Comparison of ENCODE assay signal across 8 cellular contexts in genomic region chrX:7926914-7927258, GRCh38. TPM values are rescaled to one million over a fixed set of nuclear protein-coding genes. Genes with fewer than 3 reads are reported as not detected.
DNase-seq lines count a peak whose midpoint lies in the region; ATAC-seq and TF ChIP-seq lines count a peak whose summit lies in the region.

No MANE protein-coding gene starts in this region.

- no peaks in the 10 kb centered on the region for H3K9me3 ChIP-seq in colonic mucosa

- no peaks in the 10 kb centered on the region for H3K4me1 ChIP-seq in colonic mucosa

- H3K36me3 ChIP-seq in colonic mucosa = no peaks in the 10 kb centered on the region

- H3K9me3 Mint-ChIP-seq in naive B cell = no peaks in the 10 kb centered on the region

- intact Hi-C loops in colonic mucosa (cut with DNase I) = loop anchor here (10.0 kb wide), 1 partner anchor 1902 kb away; no protein-coding TSS in a partner anchor

- peaks cover 0 to 5% (median 0%) of the 10 kb centered on the region in 3 donors for H3K27me3 Mint-ChIP-seq in naive B cell

- peak overlapping the region; percentile 97 to 100 (median 100) for H3K27ac Mint-ChIP-seq in naive B cell

- peak overlapping the region; percentile 80 to 84 for H3K9ac ChIP-seq in colonic mucosa (ENCODE audit: low read depth in 2 of 2, low read length in 2 of 2)

- H3K27ac ChIP-seq in HL-60 (replicated peaks) (peak overlapping the region; percentile 86), colonic mucosa (peak overlapping the region; percentile 63)

- peaks cover 0 to 28% (median 15%) of the 10 kb centered on the region in 3 donors for H3K4me1 Mint-ChIP-seq in naive B cell

- ATAC-seq in naive B cell (ENCODE audit: low read depth in 2 of 2) (no peak), GM21367 (IDR thresholded peaks at IDR 0.05; ENCODE audit: unreplicated experiment) (no peak), HG03457 (IDR thresholded peaks at IDR 0.05; ENCODE audit: unreplicated experiment) (no peak)

- no peak for TF ChIP-seq POLR2A in erythroblast (IDR thresholded peaks at IDR 0.05; ENCODE audit: low read length)

- peak overlapping the region; percentile 89 to 99 (median 96) for H3K4me3 Mint-ChIP-seq in naive B cell

- H3K36me3 Mint-ChIP-seq in naive B cell = peaks cover 6 to 8% of the 10 kb centered on the region in 2 donors

- peak overlapping the region; percentile 79; the same call in 1 of the 2 replicates for H3K4me3 ChIP-seq in GM08714 (ENCODE audit: low read length)
- H3K4me3 ChIP-seq in HL-60 (replicated peaks; ENCODE audit: insufficient read depth, low read length) = peak overlapping the region; percentile 53
- H3K4me3 ChIP-seq in colonic mucosa = peak overlapping the region; percentile 56

- TF ChIP-seq CTCF in HL-60 (IDR thresholded peaks at IDR 0.05; ENCODE audit: insufficient read depth, low read length) (no peak), colonic mucosa (IDR thresholded peaks at IDR 0.05) (no peak)

- H3K27me3 ChIP-seq in HL-60 (ENCODE audit: insufficient read depth, poor library complexity, severe bottlenecking) = no peaks in the 10 kb centered on the region
- H3K27me3 ChIP-seq in colonic mucosa = no peaks in the 10 kb centered on the region

- no peak for DNase-seq in HL-60 (ENCODE audit: low read depth in 1 of 2, low spot score in 1 of 2)
- DNase-seq in colonic mucosa = no peak
- DNase-seq in naive B cell = no peak
- DNase-seq in DMS53 (lab: John Stamatoyannopoulos, UW) = no peak
- no peak for DNase-seq in erythroblast (lab: John Stamatoyannopoulos, UW)

RNA-seq across cellular contexts. Expression of gene PNPLA4, which starts 0.3 kb away (rescaled TPM):
- total RNA-seq in colonic mucosa = 10 to 100 TPM; 28.9 to 29.5 TPM
- 10 to 100 TPM; 16.3 to 31.9 (median 20.1) TPM for polyA plus RNA-seq in naive B cell (ENCODE audit: low read depth in 6 of 6)
